In the genomic region with DNA sequence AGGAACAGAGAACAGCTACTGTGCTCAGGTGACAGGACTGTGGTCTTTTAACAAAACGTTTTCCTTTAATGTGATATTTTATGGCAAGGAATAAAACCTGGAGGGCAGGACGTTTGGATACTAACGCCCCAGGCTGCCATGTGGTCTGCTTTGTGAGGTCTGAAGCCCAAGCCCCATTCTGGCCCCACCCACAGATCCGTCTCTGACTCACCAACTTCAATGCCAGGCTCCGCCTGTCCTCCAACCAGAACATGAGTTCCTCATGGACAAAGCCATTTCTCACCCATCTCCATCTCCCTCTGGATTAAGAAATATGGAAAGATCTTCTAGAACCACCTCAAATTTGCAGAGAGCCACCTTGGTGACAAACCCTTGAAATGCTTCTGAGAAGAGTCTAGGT, we compare ENCODE assay signal across 12 cellular contexts.
DNase-seq lines count a peak whose midpoint lies in the region; ATAC-seq and TF ChIP-seq lines count a peak whose summit lies in the region.
"Had no signal": no experiment of that assay in that cellular context is flagged by ENCODE, and none has a peak within 500 bp of the region (broad histone marks: within the 10 kb centered on the region; RNA-seq: fewer than 3 reads in every experiment).

No MANE protein-coding gene starts in this region.

- CTCF ChIA-PET in activated CD8-positive, alpha-beta T cell treated with anti-CD3 and anti-CD28 coated beads, Interleukin-2, amount 10 ng/mL, durations not matched to agents 7 days and 5 days (lab: Charles Lee): no interaction called here
- CTCF ChIA-PET in activated CD8-positive, alpha-beta T cell treated with anti-CD3 and anti-CD28 coated beads for 36 hours (lab: Charles Lee): no interaction called here

- H3K27ac Mint-ChIP-seq in activated CD8-positive, alpha-beta T cell treated with anti-CD3 and anti-CD28 coated beads, Interleukin-2, amount 10 ng/mL, durations not matched to agents 7 days and 5 days: peak overlapping the region; percentile 48
- H3K27ac Mint-ChIP-seq in activated CD8-positive, alpha-beta T cell treated with anti-CD3 and anti-CD28 coated beads for 36 hours: no peak overlapping the region
- H3K27ac Mint-ChIP-seq in stimulated activated memory B cell treated with anti-CD40 and anti-IgM and Interleukin-4, amounts not matched to agents 10 μg/mL and 1 μg/mL and 100 μg/mL, for 72 hours: peak overlapping the region; percentile 19

- no peak for TF ChIP-seq CTCF in activated CD8-positive, alpha-beta T cell treated with anti-CD3 and anti-CD28 coated beads for 36 hours (IDR thresholded peaks at IDR 0.05)
- TF ChIP-seq CTCF in fibroblast of the aortic adventitia (IDR thresholded peaks at IDR 0.05; ENCODE audit: insufficient read depth, low read length): no peak

- no peaks in the 10 kb centered on the region for H3K9me3 Mint-ChIP-seq in activated CD8-positive, alpha-beta T cell treated with anti-CD3 and anti-CD28 coated beads, Interleukin-2, amount 10 ng/mL, durations not matched to agents 7 days and 5 days (ENCODE audit: insufficient read depth)
- no peaks in the 10 kb centered on the region for H3K9me3 Mint-ChIP-seq in activated CD8-positive, alpha-beta T cell treated with anti-CD3 and anti-CD28 coated beads for 36 hours
- H3K9me3 Mint-ChIP-seq in stimulated activated memory B cell treated with anti-CD40 and anti-IgM and Interleukin-4, amounts not matched to agents 10 μg/mL and 1 μg/mL and 100 μg/mL, for 72 hours: no peaks in the 10 kb centered on the region
- H3K9me3 Mint-ChIP-seq: activated naive CD8-positive, alpha-beta T cell treated with anti-CD3 and anti-CD28 coated beads, Interleukin-2, amount 10 ng/mL, durations not matched to agents 7 days and 5 days; IgD-negative memory B cell; neural crest cell had no signal

- intact Hi-C loops in activated CD8-positive, alpha-beta T cell treated with anti-CD3 and anti-CD28 coated beads for 36 hours (cut with micrococcal nuclease): no loop called here

- H3K4me3 Mint-ChIP-seq in activated CD8-positive, alpha-beta T cell treated with anti-CD3 and anti-CD28 coated beads, Interleukin-2, amount 10 ng/mL, durations not matched to agents 7 days and 5 days: no peak overlapping the region
- no peak overlapping the region for H3K4me3 Mint-ChIP-seq in activated CD8-positive, alpha-beta T cell treated with anti-CD3 and anti-CD28 coated beads for 36 hours
- H3K4me3 Mint-ChIP-seq in stimulated activated memory B cell treated with anti-CD40 and anti-IgM and Interleukin-4, amounts not matched to agents 10 μg/mL and 1 μg/mL and 100 μg/mL, for 72 hours: no peak overlapping the region
- H3K4me3 Mint-ChIP-seq: activated naive CD8-positive, alpha-beta T cell treated with anti-CD3 and anti-CD28 coated beads, Interleukin-2, amount 10 ng/mL, durations not matched to agents 7 days and 5 days; IgD-negative memory B cell; neural crest cell had no signal

- ATAC-seq in activated CD8-positive, alpha-beta T cell treated with anti-CD3 and anti-CD28 coated beads, Interleukin-2, amount 10 ng/mL, durations not matched to agents 7 days and 5 days: no peak
- ATAC-seq in activated CD8-positive, alpha-beta T cell treated with anti-CD3 and anti-CD28 coated beads for 36 hours: no peak
- ATAC-seq in stimulated activated memory B cell treated with anti-CD40 and anti-IgM and Interleukin-4, amounts not matched to agents 10 μg/mL and 1 μg/mL and 100 μg/mL, for 72 hours: no peak
- ATAC-seq in GM21381 (IDR thresholded peaks at IDR 0.05; ENCODE audit: unreplicated experiment) (no peak), GM19467 (IDR thresholded peaks at IDR 0.05; ENCODE audit: unreplicated experiment) (no peak)

- no peaks in the 10 kb centered on the region for H3K27me3 Mint-ChIP-seq in activated CD8-positive, alpha-beta T cell treated with anti-CD3 and anti-CD28 coated beads, Interleukin-2, amount 10 ng/mL, durations not matched to agents 7 days and 5 days (ENCODE audit: low read depth)
- no peaks in the 10 kb centered on the region for H3K27me3 Mint-ChIP-seq in activated CD8-positive, alpha-beta T cell treated with anti-CD3 and anti-CD28 coated beads for 36 hours
- H3K27me3 Mint-ChIP-seq in stimulated activated memory B cell treated with anti-CD40 and anti-IgM and Interleukin-4, amounts not matched to agents 10 μg/mL and 1 μg/mL and 100 μg/mL, for 72 hours: no peaks in the 10 kb centered on the region
- H3K27me3 Mint-ChIP-seq: activated naive CD8-positive, alpha-beta T cell treated with anti-CD3 and anti-CD28 coated beads, Interleukin-2, amount 10 ng/mL, durations not matched to agents 7 days and 5 days; IgD-negative memory B cell had no signal

- no peak for DNase-seq in activated CD8-positive, alpha-beta T cell treated with anti-CD3 and anti-CD28 coated beads, Interleukin-2, amount 10 ng/mL, durations not matched to agents 7 days and 5 days
- no peak for DNase-seq in activated CD8-positive, alpha-beta T cell treated with anti-CD3 and anti-CD28 coated beads for 36 hours
- DNase-seq in RKO (ENCODE audit: low spot score) (peak; percentile 2), fibroblast of the aortic adventitia (ENCODE audit: low read depth) (peak; percentile 72), NCI-H2107 (lab: John Stamatoyannopoulos, UW) (no peak)
- DNase-seq: activated naive CD8-positive, alpha-beta T cell treated with anti-CD3 and anti-CD28 coated beads, Interleukin-2, amount 10 ng/mL, durations not matched to agents 7 days and 5 days; NCI-H526 treated with DMSO at 0.1 percent for 48 hours had no signal

- POLR2A ChIA-PET in activated CD8-positive, alpha-beta T cell treated with anti-CD3 and anti-CD28 coated beads, Interleukin-2, amount 10 ng/mL, durations not matched to agents 7 days and 5 days (lab: Charles Lee): interaction anchor here (0.6 kb wide), 1 partner anchor 14 kb away, joined by 3 read pairs; no protein-coding TSS in a partner anchor
- POLR2A ChIA-PET in activated CD8-positive, alpha-beta T cell treated with anti-CD3 and anti-CD28 coated beads for 36 hours (lab: Charles Lee): no interaction called here

- peaks cover 4% of the 10 kb centered on the region for H3K4me1 Mint-ChIP-seq in activated CD8-positive, alpha-beta T cell treated with anti-CD3 and anti-CD28 coated beads, Interleukin-2, amount 10 ng/mL, durations not matched to agents 7 days and 5 days (ENCODE audit: low read depth)
- H3K4me1 Mint-ChIP-seq in activated CD8-positive, alpha-beta T cell treated with anti-CD3 and anti-CD28 coated beads for 36 hours (ENCODE audit: low read depth): no peaks in the 10 kb centered on the region
- H3K4me1 Mint-ChIP-seq in stimulated activated memory B cell treated with anti-CD40 and anti-IgM and Interleukin-4, amounts not matched to agents 10 μg/mL and 1 μg/mL and 100 μg/mL, for 72 hours: peaks cover 29% of the 10 kb centered on the region

- H3K36me3 Mint-ChIP-seq in activated CD8-positive, alpha-beta T cell treated with anti-CD3 and anti-CD28 coated beads, Interleukin-2, amount 10 ng/mL, durations not matched to agents 7 days and 5 days (ENCODE audit: low read depth): peaks cover 1% of the 10 kb centered on the region
- H3K36me3 Mint-ChIP-seq in activated CD8-positive, alpha-beta T cell treated with anti-CD3 and anti-CD28 coated beads for 36 hours (ENCODE audit: low read depth): peaks cover 7% of the 10 kb centered on the region
- peaks cover 31% of the 10 kb centered on the region for H3K36me3 Mint-ChIP-seq in stimulated activated memory B cell treated with anti-CD40 and anti-IgM and Interleukin-4, amounts not matched to agents 10 μg/mL and 1 μg/mL and 100 μg/mL, for 72 hours
- H3K36me3 Mint-ChIP-seq: activated naive CD8-positive, alpha-beta T cell treated with anti-CD3 and anti-CD28 coated beads, Interleukin-2, amount 10 ng/mL, durations not matched to agents 7 days and 5 days had no signal

- no peak overlapping the region for H3K4me3 ChIP-seq in fibroblast of the aortic adventitia (ENCODE audit: low read depth, low read length)

Comparison
In these comparisons a context has a peak if more than half of its experiments do, and no peak if none do; other contexts are left out.
1. DNase-seq: peak in RKO (single experiment) and fibroblast of the aortic adventitia (single experiment); none in activated CD8-positive, alpha-beta T cell treated with anti-CD3 and anti-CD28 coated beads, Interleukin-2, amount 10 ng/mL, durations not matched to agents 7 days and 5 days (single experiment), activated CD8-positive, alpha-beta T cell treated with anti-CD3 and anti-CD28 coated beads for 36 hours (single experiment) and NCI-H2107 (single experiment).